8 cellular contexts compared by ENCODE assay signal in genomic region chr11:37957717-37958116, GRCh38.
"Had no signal": no experiment of that assay in that cellular context is flagged by ENCODE, and none has a peak within 500 bp of the region (broad histone marks: within the 10 kb centered on the region; RNA-seq: fewer than 3 reads in every experiment).

No MANE protein-coding gene starts in this region.

- FAIRE-seq: G401.6, GM12878, GM12891, GM12892, GM18507, GM19239 had no signal

- ATAC-seq: GM12878 had no signal

- H3K4me3 ChIP-seq: GM12878 had no signal

- DNase-seq: GDM1, GF-D8 had no signal
